In genomic region chr9:4739587-4740372, GRCh38 we compare ENCODE assay signal across 8 cellular contexts. TPM values are rescaled to one million over a fixed set of nuclear protein-coding genes. Genes with fewer than 3 reads are reported as not detected.
DNase-seq lines count a peak whose midpoint lies in the region; ATAC-seq and TF ChIP-seq lines count a peak whose summit lies in the region.

No MANE protein-coding gene starts in this region.

- H3K27me3 ChIP-seq in MM.1S (replicated peaks; ENCODE audit: insufficient read depth, low read length) = no peaks in the 10 kb centered on the region

- peak overlapping the region; percentile 98 for H2AFZ ChIP-seq in MM.1S (ENCODE audit: low read length)

- peaks cover 6% of the 10 kb centered on the region; the same call in 1 of the 2 replicates for H3K4me1 ChIP-seq in MM.1S (ENCODE audit: low read length)

- no peak for ATAC-seq in central memory CD8-positive, alpha-beta T cell (replicated peaks; ENCODE audit: extremely low read depth, poor library complexity, severe bottlenecking)
- ATAC-seq in HG03159 (IDR thresholded peaks at IDR 0.05; ENCODE audit: unreplicated experiment) (no peak), HG02981 (IDR thresholded peaks at IDR 0.05; ENCODE audit: unreplicated experiment) (no peak), GM18517 (IDR thresholded peaks at IDR 0.05; ENCODE audit: unreplicated experiment) (no peak)

- H3K27me3 Mint-ChIP-seq in central memory CD8-positive, alpha-beta T cell = no peaks in the 10 kb centered on the region
- H3K27me3 Mint-ChIP-seq in mesothelial cell of epicardium (ENCODE audit: low read depth) = no peaks in the 10 kb centered on the region

- peaks cover 13% of the 10 kb centered on the region for H3K36me3 Mint-ChIP-seq in central memory CD8-positive, alpha-beta T cell (ENCODE audit: insufficient read depth)
- peaks cover under 1% of the 10 kb centered on the region for H3K36me3 Mint-ChIP-seq in mesothelial cell of epicardium

- peak overlapping the region; percentile 90 for H3K4me3 Mint-ChIP-seq in central memory CD8-positive, alpha-beta T cell
- H3K4me3 Mint-ChIP-seq in mesothelial cell of epicardium = peak overlapping the region; percentile 80

- peak overlapping the region; percentile 95 for H3K9ac ChIP-seq in MM.1S (ENCODE audit: low read length)

- TF ChIP-seq CTCF in MM.1S (IDR thresholded peaks at IDR 0.05; ENCODE audit: low read length) (no peak), mesothelial cell of epicardium (IDR thresholded peaks at IDR 0.05; ENCODE audit: unreplicated experiment) (no peak)

- H3K9me2 ChIP-seq in MM.1S (replicated peaks; ENCODE audit: insufficient read depth, low read length) = no peaks in the 10 kb centered on the region

- peak overlapping the region; percentile 93 for H3K27ac Mint-ChIP-seq in central memory CD8-positive, alpha-beta T cell (ENCODE audit: low read depth)
- H3K27ac Mint-ChIP-seq in mesothelial cell of epicardium = peak overlapping the region; percentile 92

- peaks cover 21% of the 10 kb centered on the region; the same call in 1 of the 2 replicates for H3F3A ChIP-seq in MM.1S (ENCODE audit: insufficient read depth, low read length)

- peak overlapping the region; percentile 97 for H3K4me3 ChIP-seq in MM.1S (ENCODE audit: low read length)

- H3K4me2 ChIP-seq in MM.1S (ENCODE audit: low read depth, low read length) = peak overlapping the region; percentile 94

- H3K9me3 Mint-ChIP-seq in central memory CD8-positive, alpha-beta T cell = no peaks in the 10 kb centered on the region
- no peaks in the 10 kb centered on the region for H3K9me3 Mint-ChIP-seq in mesothelial cell of epicardium

- peaks cover 13% of the 10 kb centered on the region; the same call in 1 of the 2 replicates for H4K20me1 ChIP-seq in MM.1S (ENCODE audit: insufficient read depth, low read length)

- no peaks in the 10 kb centered on the region for H3K36me3 ChIP-seq in MM.1S (replicated peaks; ENCODE audit: insufficient read depth, low read length)

- H3K79me2 ChIP-seq in MM.1S (ENCODE audit: low read length) = peaks cover 52% of the 10 kb centered on the region

- H3K4me1 Mint-ChIP-seq in central memory CD8-positive, alpha-beta T cell = peaks cover 33% of the 10 kb centered on the region
- peaks cover 28% of the 10 kb centered on the region for H3K4me1 Mint-ChIP-seq in mesothelial cell of epicardium

- H3K27ac ChIP-seq in MM.1S (ENCODE audit: low read length) = peak overlapping the region; percentile 80; the same call in 1 of the 2 replicates

- peak; percentile 21 for DNase-seq in EL
- DNase-seq in MM.1S = no peak
- no peak for DNase-seq in central memory CD8-positive, alpha-beta T cell (ENCODE audit: low spot score in 2 of 2)
- DNase-seq in mesothelial cell of epicardium (ENCODE audit: low spot score in 2 of 2, unreplicated experiment in 2 of 2) = no peak
- DNase-seq in NCI-H226 = no peak

- no peaks in the 10 kb centered on the region for H3K9me3 ChIP-seq in MM.1S (replicated peaks; ENCODE audit: insufficient read depth, low read length)

RNA-seq across cellular contexts. Expression of gene AK3, which starts 1.2 kb away (rescaled TPM):
- 48.5 to 57.2 TPM (median 54.2 TPM) in 3 replicates for total RNA-seq in mesothelial cell of epicardium

RNA-seq across cellular contexts. Expression of gene RCL1, which starts 53.0 kb away (rescaled TPM):
- total RNA-seq in mesothelial cell of epicardium = 21.2 to 22.8 TPM (median 21.4 TPM) in 3 replicates
